Comparison of ENCODE assay signal across 14 cellular contexts in genomic region chr10:129914153-129914855, GRCh38. TPM values are rescaled to one million over a fixed set of nuclear protein-coding genes. Genes with fewer than 3 reads are reported as not detected.
DNase-seq lines count a peak whose midpoint lies in the region; ATAC-seq and TF ChIP-seq lines count a peak whose summit lies in the region.
"Had no signal": no experiment of that assay in that cellular context is flagged by ENCODE, and none has a peak within 500 bp of the region (broad histone marks: within the 10 kb centered on the region; RNA-seq: fewer than 3 reads in every experiment).

No MANE protein-coding gene starts in this region.

- no peak overlapping the region for H3K23ac ChIP-seq in mesenchymal stem cell (ENCODE audit: low read length in 2 of 2)

- no peak for TF ChIP-seq POLR2A in testis (IDR thresholded peaks at IDR 0.05)

- H3K79me1 ChIP-seq in mesenchymal stem cell (replicated peaks; ENCODE audit: low read length, poor library complexity, severe bottlenecking) = no peaks in the 10 kb centered on the region

- H3K9ac ChIP-seq in mesenchymal stem cell (ENCODE audit: low read length) = no peak overlapping the region
- H3K9ac ChIP-seq: BLaER1 treated with 17β-estradiol and CSF1 and Interleukin-3, amounts not matched to agents 10 nM and 100 nM had no signal

- H3K27ac ChIP-seq in mesenchymal stem cell (ENCODE audit: low read length, poor library complexity, severe bottlenecking) = no peak overlapping the region
- H3K27ac ChIP-seq in testis = no peak overlapping the region
- H3K27ac ChIP-seq: BLaER1 treated with 17β-estradiol and CSF1 and Interleukin-3, amounts not matched to agents 10 nM and 100 nM had no signal

- TF ChIP-seq CTCF in testis (IDR thresholded peaks at IDR 0.05) = no peak

- intact Hi-C loops in cardiac septum (cut with DNase I) = no loop called here
- intact Hi-C loops in left cardiac atrium (cut with DNase I) = no loop called here
- intact Hi-C loops in posterior vena cava (cut with DNase I) = no loop called here
- intact Hi-C loops in testis (cut with DNase I; ENCODE audit: low total_unique reads) = no loop called here

- H4K91ac ChIP-seq in mesenchymal stem cell (ENCODE audit: low read length) = no peak overlapping the region

- H2AK5ac ChIP-seq in mesenchymal stem cell (ENCODE audit: low read length, severe bottlenecking) = no peak overlapping the region

- H3K27me3 ChIP-seq in mesenchymal stem cell (ENCODE audit: control insufficient read depth in 1 of 2, insufficient read depth in 1 of 2, low read length in 2 of 2) (no peaks in the 10 kb centered on the region), testis (no peaks in the 10 kb centered on the region)
- H3K27me3 ChIP-seq: BLaER1 treated with 17β-estradiol and CSF1 and Interleukin-3, amounts not matched to agents 10 nM and 100 nM had no signal

- H2AFZ ChIP-seq in mesenchymal stem cell (ENCODE audit: low read depth, low read length) = no peak overlapping the region

- no peak overlapping the region for H2BK120ac ChIP-seq in mesenchymal stem cell (ENCODE audit: low read depth, low read length)

- no peak overlapping the region for H2BK12ac ChIP-seq in mesenchymal stem cell (ENCODE audit: low read length in 2 of 2)

- no peak overlapping the region for H3K18ac ChIP-seq in mesenchymal stem cell (ENCODE audit: low read depth in 1 of 2, low read length in 2 of 2)

- H3K14ac ChIP-seq in mesenchymal stem cell (ENCODE audit: low read length in 2 of 2) = no peak overlapping the region

- no peak for ATAC-seq in left cardiac atrium
- no peak for ATAC-seq in GM21526 (IDR thresholded peaks at IDR 0.05; ENCODE audit: low FRiP score, unreplicated experiment)
- ATAC-seq: HepG2 had no signal

- 96% methylated on average over 19 of the region's 19 CpGs for WGBS in mesenchymal stem cell
- 93 to 95% methylated on average over 12 to 19 of the region's 19 CpGs for WGBS in testis, 2 donors

- H3K4ac ChIP-seq in mesenchymal stem cell (ENCODE audit: low read depth in 1 of 2, low read length in 2 of 2) = no peak overlapping the region

- H3K4me2 ChIP-seq in mesenchymal stem cell (ENCODE audit: low read length, poor library complexity, severe bottlenecking) = no peak overlapping the region
- H3K4me2 ChIP-seq: BLaER1 treated with 17β-estradiol and CSF1 and Interleukin-3, amounts not matched to agents 10 nM and 100 nM had no signal

- no peak overlapping the region for H2BK15ac ChIP-seq in mesenchymal stem cell (ENCODE audit: low read depth, poor library complexity, severe bottlenecking)

- no peaks in the 10 kb centered on the region for H3K4me1 ChIP-seq in mesenchymal stem cell (ENCODE audit: control insufficient read depth, insufficient read depth, low read depth, low read length)
- H3K4me1 ChIP-seq in testis = no peaks in the 10 kb centered on the region

- H3K4me3 ChIP-seq in mesenchymal stem cell (ENCODE audit: insufficient read depth in 1 of 2, low read depth in 1 of 2, low read length in 2 of 2) (no peak overlapping the region), testis (no peak overlapping the region)
- H3K4me3 ChIP-seq: BLaER1 treated with 17β-estradiol and CSF1 and Interleukin-3, amounts not matched to agents 10 nM and 100 nM had no signal

- H3K36me3 ChIP-seq in mesenchymal stem cell (ENCODE audit: control insufficient read depth in 1 of 2, insufficient read depth in 2 of 2, low read depth in 1 of 2, low read length in 2 of 2) = peaks cover 0 to 89% of the 10 kb centered on the region in 2 experiments
- H3K36me3 ChIP-seq in testis (ENCODE audit: low read depth, missing control alignments) = no peaks in the 10 kb centered on the region
- H3K36me3 ChIP-seq: BLaER1 treated with 17β-estradiol and CSF1 and Interleukin-3, amounts not matched to agents 10 nM and 100 nM had no signal

- no peaks in the 10 kb centered on the region for H3K9me3 ChIP-seq in mesenchymal stem cell (ENCODE audit: control insufficient read depth, low read length)
- H3K9me3 ChIP-seq in testis = no peaks in the 10 kb centered on the region
- H3K9me3 ChIP-seq: BLaER1 treated with 17β-estradiol and CSF1 and Interleukin-3, amounts not matched to agents 10 nM and 100 nM had no signal

- DNase-seq in cardiac septum (ENCODE audit: low spot score) (peak; percentile 55), left cardiac atrium (no peak), mesenchymal stem cell (no peak), posterior vena cava (ENCODE audit: low spot score) (peak; percentile 55), NCI-H2081 (lab: John Stamatoyannopoulos, UW) (no peak), testis (no peak)
- DNase-seq: ACHN; CD4-positive, CD25-positive, alpha-beta regulatory T cell; HCEC 1CT; HFFc6 had no signal

- H2BK5ac ChIP-seq in mesenchymal stem cell (ENCODE audit: low read depth, low read length, poor library complexity, severe bottlenecking) = no peak overlapping the region

- H4K8ac ChIP-seq in mesenchymal stem cell (ENCODE audit: low read length) = peak overlapping the region; percentile 24

RNA-seq across cellular contexts. Expression of gene EBF3, which starts 49.8 kb away (rescaled TPM):
- 5.8 TPM for total RNA-seq in cardiac septum
- 10 to 100 TPM in 1 of 2 donors, 1 to 10 TPM in 1; 6.0 to 10.1 TPM for total RNA-seq in left cardiac atrium
- polyA plus RNA-seq in mesenchymal stem cell (2013, experiment 1 of 2) = 1.5 TPM
- polyA plus RNA-seq in mesenchymal stem cell (2013, experiment 2 of 2) = 1.2 TPM
- 1 to 10 TPM; 8.7 to 9.1 TPM for total RNA-seq in posterior vena cava
- total RNA-seq in testis = 1 to 10 TPM; 6.0 to 7.6 TPM
- polyA plus RNA-seq in testis (ENCODE audit: insufficient read depth, low read depth, low replicate concordance) = 4.0 TPM
- total RNA-seq: A172; CD4-positive, CD25-positive, alpha-beta regulatory T cell; HepG2 had no signal
- polyA plus RNA-seq: CD4-positive, CD25-positive, alpha-beta regulatory T cell; HepG2 had no signal

Comparison
In these comparisons a context has a peak if more than half of its experiments do, and no peak if none do; other contexts are left out.
1. DNase-seq: peak in cardiac septum (single experiment) and posterior vena cava (single experiment); none in left cardiac atrium (single experiment), mesenchymal stem cell (single experiment), NCI-H2081 (0 of 2) and testis (single experiment).